ENCODE assay signal across 13 cellular contexts in genomic region chr11:126647735-126648134, GRCh38.
DNase-seq lines count a peak whose midpoint lies in the region; ATAC-seq, FAIRE-seq and TF ChIP-seq lines count a peak whose summit lies in the region.
"Had no signal": no experiment of that assay in that cellular context is flagged by ENCODE, and none has a peak within 500 bp of the region (broad histone marks: within the 10 kb centered on the region; RNA-seq: fewer than 3 reads in every experiment).

No MANE protein-coding gene starts in this region.

- H3K27ac Mint-ChIP-seq in CD4-positive, alpha-beta T cell = no peak overlapping the region

- BruUV-seq in GM12878 (replicated peaks; lab: Mats Ljungman, UMichigan) = no TSS peak

- WGBS in GM12878 (ENCODE audit: insufficient coverage, insufficient replicate concordance, low lambda C conversion rate, missing lambda C conversion rate) = 13% methylated on average over 5 of the region's 5 CpGs

- TF ChIP-seq CTCF in AG04449 (IDR thresholded peaks at IDR 0.05; ENCODE audit: insufficient read depth, low read length, missing control alignments) (no peak), GM12878 (IDR thresholded peaks at IDR 0.05 in 2 of 3, conservative IDR thresholded peaks at IDR 0.05 in 1 of 3; ENCODE audit: control insufficient read depth in 2 of 3, extremely low read depth in 1 of 3, insufficient read depth in 1 of 3, low read depth in 3 of 3, low read length in 3 of 3) (no peak)
- no peak for TF ChIP-seq CTCF in CD4-positive, alpha-beta T cell (IDR thresholded peaks at IDR 0.05)

- H3K27ac ChIP-seq in GM12878 (ENCODE audit: control insufficient read depth, insufficient read depth) = no peak overlapping the region
- no peak overlapping the region for H3K27ac ChIP-seq in CD4-positive, alpha-beta T cell (ENCODE audit: low read depth, low read length)
- H3K27ac ChIP-seq: dorsolateral prefrontal cortex had no signal

- RAD21 ChIA-PET in GM12878 (lab: Charles Lee; ENCODE audit: unreplicated experiment) = no interaction called here

- TF ChIP-seq EP300 in GM12878 (IDR thresholded peaks at IDR 0.05; ENCODE audit: borderline replicate concordance in 1 of 2, control insufficient read depth in 1 of 2, low read depth in 2 of 2, low read length in 2 of 2) = no peak

- SMC1A ChIA-PET in GM12878 (lab: Charles Lee; ENCODE audit: uncharacterized antibody, unreplicated experiment) = no interaction called here

- H3K4me1 Mint-ChIP-seq in CD4-positive, alpha-beta T cell (ENCODE audit: low read depth) = no peaks in the 10 kb centered on the region

- no peak for TF ChIP-seq RAD21 in GM12878 (IDR thresholded peaks at IDR 0.05; ENCODE audit: insufficient read depth, low read depth, low read length)

- DNase-seq in AG04449 (ENCODE audit: low read depth, low spot score) (peak; percentile 44), HT1080 (ENCODE audit: low read depth) (peak; percentile 97), GM12878 (ENCODE audit: low read depth, low spot score) (no peak), kidney glomerular epithelial cell (lab: John Stamatoyannopoulos, UW) (peak; percentile 60), NCI-H187 (lab: John Stamatoyannopoulos, UW) (no peak)
- no peak for DNase-seq in activated CD4-positive, alpha-beta T cell treated with anti-CD3 and anti-CD28 coated beads for 48 hours
- no peak for DNase-seq in CD4-positive, alpha-beta T cell
- DNase-seq: activated effector memory CD4-positive, alpha-beta T cell treated with anti-CD3 and anti-CD28 coated beads, Interleukin-2, amount 50 U/mL, for 16 hours; dorsolateral prefrontal cortex; SHP77 treated with DMSO at 0.1 percent for 48 hours; stimulated activated CD4-positive, alpha-beta T cell treated with anti-CD3 and anti-CD28 coated beads, Interleukin-4, amount 100 ng/mL, for 4 hours had no signal

- in situ Hi-C loops in GM12878 (cut with MboI) = no loop called here

- H3K4me3 Mint-ChIP-seq in CD4-positive, alpha-beta T cell = no peak overlapping the region
- H3K4me3 Mint-ChIP-seq: neural crest cell had no signal

- peak; percentile 22; the same call in 1 of the 3 replicates for ATAC-seq in GM12878
- no peak for ATAC-seq in HG03342 (IDR thresholded peaks at IDR 0.05; ENCODE audit: unreplicated experiment)
- no peak for ATAC-seq in CD4-positive, alpha-beta T cell (ENCODE audit: poor library complexity)

- H3K79me2 ChIP-seq in GM12878 (ENCODE audit: control insufficient read depth, insufficient read depth, low read length) = no peaks in the 10 kb centered on the region

- intact Hi-C loops in GM12878 (cut with micrococcal nuclease; ENCODE audit: unreplicated experiment) = no loop called here
- intact Hi-C loops in CD4-positive, alpha-beta T cell (cut with DNase I, micrococcal nuclease) = no loop called here

- H3K4me1 ChIP-seq in GM12878 (ENCODE audit: control insufficient read depth, insufficient read depth, low read length) = no peaks in the 10 kb centered on the region

- no peaks in the 10 kb centered on the region for H4K20me1 ChIP-seq in GM12878 (ENCODE audit: control insufficient read depth, insufficient read depth)

- H3K4me3 ChIP-seq in AG04449 (ENCODE audit: low read depth, low read length) (peak overlapping the region; percentile 23; the same call in 1 of the 2 replicates), GM12878 (no peak overlapping the region)
- H3K4me3 ChIP-seq: dorsolateral prefrontal cortex had no signal

- no peaks in the 10 kb centered on the region; the same call in 2 of the 3 replicates for H3K9me3 ChIP-seq in GM12878 (replicated peaks; ENCODE audit: control insufficient read depth, insufficient read depth, low read length)
- H3K9me3 ChIP-seq in CD4-positive, alpha-beta T cell (ENCODE audit: control insufficient read depth, low read length) = no peaks in the 10 kb centered on the region

- H3K9ac ChIP-seq in GM12878 (ENCODE audit: control insufficient read depth, insufficient read depth, low read length) = no peak overlapping the region

- no peak overlapping the region for H2AFZ ChIP-seq in GM12878 (ENCODE audit: control insufficient read depth, low read depth, low read length)

- no peak overlapping the region for H3K4me2 ChIP-seq in GM12878 (ENCODE audit: control insufficient read depth, insufficient read depth)

- H3K27me3 Mint-ChIP-seq in CD4-positive, alpha-beta T cell = peaks cover 12% of the 10 kb centered on the region

- H3K36me3 ChIP-seq in GM12878 (ENCODE audit: control insufficient read depth in 2 of 2, insufficient read depth in 2 of 2, low read length in 1 of 2) = no peaks in the 10 kb centered on the region

- H3K36me3 Mint-ChIP-seq in CD4-positive, alpha-beta T cell (ENCODE audit: low read depth) = no peaks in the 10 kb centered on the region

- FAIRE-seq in GM12878 (lab: Jason Lieb, UNC) = no peak

- CTCF ChIA-PET in AG04449 (lab: Yijun Ruan, JAX) = interaction anchor here (1.2 to 1.4 kb wide), 2 partner anchors 343 to 354 kb away, joined by 3 to 7 read pairs; no protein-coding TSS in a partner anchor
- CTCF ChIA-PET in GM12878 (lab: Yijun Ruan, JAX) = no interaction called here
- CTCF ChIA-PET in CD4-positive, alpha-beta T cell (lab: Charles Lee) = no interaction called here

- no peaks in the 10 kb centered on the region for H3K9me3 Mint-ChIP-seq in CD4-positive, alpha-beta T cell

- POLR2A ChIA-PET in AG04449 (lab: Yijun Ruan, JAX) (interaction anchor here (1.1 to 2.4 kb wide), 2 partner anchors 10 to 19 kb away, joined by 5 to 16 read pairs; no protein-coding TSS in a partner anchor), GM12878 (lab: Charles Lee) (no interaction called here)
- POLR2A ChIA-PET in CD4-positive, alpha-beta T cell (lab: Charles Lee) = no interaction called here

- TF ChIP-seq POLR2A in GM12878 (IDR thresholded peaks at IDR 0.05; ENCODE audit: low read depth, low read length) = no peak

- peaks cover 0 to 3% of the 10 kb centered on the region in 2 experiments; a peak in 1 of 4 replicates for H3K27me3 ChIP-seq in GM12878 (replicated peaks in 1 of 2; ENCODE audit: control insufficient read depth in 2 of 2, insufficient read depth in 2 of 2, low read length in 1 of 2)
- no peaks in the 10 kb centered on the region for H3K27me3 ChIP-seq in CD4-positive, alpha-beta T cell (ENCODE audit: control insufficient read depth, insufficient read depth, low read length)
- H3K27me3 ChIP-seq: dorsolateral prefrontal cortex had no signal

TF ChIP-seq in GM12878, 131 proteins besides CTCF, POLR2A, EP300 and RAD21:
- TF ChIP-seq STAT1 (conservative IDR thresholded peaks at IDR 0.05) = no peak
- no peak for TF ChIP-seq MLLT1 (IDR thresholded peaks at IDR 0.05)
- peak; percentile 69; the same call in 1 of the 2 replicates for TF ChIP-seq CHD2 (IDR thresholded peaks at IDR 0.05; ENCODE audit: borderline replicate concordance, low read depth, low read length)
- TF ChIP-seq CBFB (IDR thresholded peaks at IDR 0.05; ENCODE audit: low read depth) = no peak
- no peak for TF ChIP-seq NR2C1 (IDR thresholded peaks at IDR 0.05)
- TF ChIP-seq RAD51 (IDR thresholded peaks at IDR 0.05) = no peak
- TF ChIP-seq RFX5 (IDR thresholded peaks at IDR 0.05; ENCODE audit: low read depth, low read length) = no peak
- no peak for TF ChIP-seq PAX5 (IDR thresholded peaks at IDR 0.05; ENCODE audit: borderline replicate concordance, low read depth, low read length)

Comparison
In these comparisons a context has a peak if more than half of its experiments do, and no peak if none do; other contexts are left out.
1. DNase-seq: peak in AG04449 (single experiment), HT1080 (single experiment) and kidney glomerular epithelial cell (single experiment); none in GM12878 (single experiment), activated CD4-positive, alpha-beta T cell treated with anti-CD3 and anti-CD28 coated beads for 48 hours (single experiment), NCI-H187 (0 of 2) and CD4-positive, alpha-beta T cell (0 of 10).